ENCODE assay signal across 18 cellular contexts in the genomic region with DNA sequence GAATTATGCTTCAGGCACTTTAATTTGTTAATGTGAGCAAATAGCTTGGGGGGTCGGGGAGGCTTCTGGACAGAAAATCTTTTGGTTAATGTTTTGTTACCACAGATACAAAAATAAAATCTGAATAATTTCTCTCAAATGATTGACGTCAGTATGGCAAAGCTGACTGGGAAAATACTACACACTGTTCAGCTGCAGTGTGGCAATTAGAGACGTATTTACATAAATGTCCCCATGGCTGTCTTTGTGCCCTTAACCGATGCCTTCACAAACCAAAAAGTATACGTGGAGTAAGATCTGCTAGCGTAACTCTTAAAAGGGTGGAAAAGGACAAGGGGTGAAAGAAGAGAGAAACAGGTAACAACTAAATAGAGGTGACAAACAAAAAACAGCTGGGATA.
DNase-seq lines count a peak whose midpoint lies in the region; ATAC-seq and TF ChIP-seq lines count a peak whose summit lies in the region.
"Had no signal": no experiment of that assay in that cellular context is flagged by ENCODE, and none has a peak within 500 bp of the region (broad histone marks: within the 10 kb centered on the region; RNA-seq: fewer than 3 reads in every experiment).

No MANE protein-coding gene starts in this region.

- no peak overlapping the region for H3K4me2 ChIP-seq in mammary epithelial cell (ENCODE audit: insufficient read depth, low read depth, low read length)
- H3K4me2 ChIP-seq: PC-9 had no signal

- no peaks in the 10 kb centered on the region for H4K20me1 ChIP-seq in mammary epithelial cell (ENCODE audit: insufficient read depth, low read length)

- BruUV-seq in mammary epithelial cell (replicated peaks; lab: Mats Ljungman, UMichigan): TSS peak; percentile 35

- H3K36me3 ChIP-seq in left ventricle myocardium inferior: peaks cover 44% of the 10 kb centered on the region
- H3K36me3 ChIP-seq in mammary epithelial cell (ENCODE audit: insufficient read depth, low read length): peaks cover 26% of the 10 kb centered on the region
- H3K36me3 ChIP-seq in upper lobe of right lung: peaks cover 45% of the 10 kb centered on the region
- peaks cover 2% of the 10 kb centered on the region for H3K36me3 ChIP-seq in H7 (replicated peaks; ENCODE audit: control insufficient read depth, insufficient read depth, low read length)
- H3K36me3 ChIP-seq in testis (ENCODE audit: low read depth, missing control alignments): no peaks in the 10 kb centered on the region

- in situ Hi-C loops in mammary epithelial cell (cut with MboI; ENCODE audit: low sequenced_read_pairs in 2 of 2): no loop called here

- H3K27me3 Mint-ChIP-seq in osteocyte (ENCODE audit: unreplicated experiment): no peaks in the 10 kb centered on the region

- no peak for TF ChIP-seq POLR2A in testis (IDR thresholded peaks at IDR 0.05)

- H3K27me3 ChIP-seq in left ventricle myocardium inferior (ENCODE audit: low read depth): no peaks in the 10 kb centered on the region
- H3K27me3 ChIP-seq in mammary epithelial cell (ENCODE audit: insufficient read depth, low read length): no peaks in the 10 kb centered on the region
- H3K27me3 ChIP-seq in upper lobe of right lung: no peaks in the 10 kb centered on the region
- no peaks in the 10 kb centered on the region for H3K27me3 ChIP-seq in H7 (ENCODE audit: control insufficient read depth, insufficient read depth, low read length)
- H3K27me3 ChIP-seq in testis: no peaks in the 10 kb centered on the region

- H3K9me3 ChIP-seq in left ventricle myocardium inferior (replicated peaks): no peaks in the 10 kb centered on the region
- H3K9me3 ChIP-seq in mammary epithelial cell (replicated peaks; ENCODE audit: insufficient read depth, low read length): no peaks in the 10 kb centered on the region
- no peaks in the 10 kb centered on the region for H3K9me3 ChIP-seq in upper lobe of right lung
- no peaks in the 10 kb centered on the region for H3K9me3 ChIP-seq in testis

- TF ChIP-seq CTCF in left ventricle myocardium inferior (IDR thresholded peaks at IDR 0.05; ENCODE audit: borderline replicate concordance): no peak
- TF ChIP-seq CTCF in mammary epithelial cell (conservative IDR thresholded peaks at IDR 0.05 in 1 of 2, IDR thresholded peaks at IDR 0.05 in 1 of 2; ENCODE audit: extremely low read depth in 1 of 2, insufficient read depth in 1 of 2, low read depth in 1 of 2, low read length in 2 of 2): no peak
- TF ChIP-seq CTCF in osteocyte (IDR thresholded peaks at IDR 0.05): no peak
- no peak for TF ChIP-seq CTCF in upper lobe of right lung (IDR thresholded peaks at IDR 0.05)
- no peak for TF ChIP-seq CTCF in testis (IDR thresholded peaks at IDR 0.05)

- 77% methylated on average over 6 of the region's 6 CpGs for WGBS in mammary epithelial cell (ENCODE audit: low coverage, missing lambda C conversion rate)
- WGBS in testis, 2 donors: 81 to 84% methylated on average over 6 of the region's 6 CpGs

- dilution Hi-C loops in mammary epithelial cell (cut with HindIII; ENCODE audit: low sequenced_read_pairs): loop anchor here (5.0 kb wide), 1 partner anchor 46 kb away; no protein-coding TSS in a partner anchor

- peaks cover 21% of the 10 kb centered on the region for H3K79me2 ChIP-seq in mammary epithelial cell (ENCODE audit: insufficient read depth, low read length)

- intact Hi-C loops in left ventricle myocardium inferior (cut with micrococcal nuclease): no loop called here
- intact Hi-C loops in cardiac septum (cut with DNase I): loop anchor here (5.0 kb wide), 4 partner anchors 34 to 121 kb away; partner anchors contain the start of gene SPRED2
- intact Hi-C loops in mammary epithelial cell (cut with micrococcal nuclease): no loop called here
- intact Hi-C loops in upper lobe of right lung (cut with DNase I): no loop called here
- intact Hi-C loops in testis (cut with DNase I; ENCODE audit: low total_unique reads): no loop called here

- H3K27ac ChIP-seq in left ventricle myocardium inferior (replicated peaks) (peak overlapping the region; percentile 92), mammary epithelial cell (ENCODE audit: insufficient read depth, low read depth, low read length) (no peak overlapping the region), upper lobe of right lung (peak overlapping the region; percentile 36), testis (no peak overlapping the region)
- H3K27ac ChIP-seq: PC-9, SK-N-MC had no signal

- ATAC-seq in upper lobe of right lung: no peak

- H3K9me3 Mint-ChIP-seq in osteocyte (ENCODE audit: unreplicated experiment): no peaks in the 10 kb centered on the region
- H3K9me3 Mint-ChIP-seq: IgD-negative memory B cell had no signal

- DNase-seq in left ventricle myocardium inferior (no peak), cardiac septum (ENCODE audit: low spot score) (no peak), mammary epithelial cell (no peak), osteocyte (ENCODE audit: extremely low spot score, unreplicated experiment) (no peak), upper lobe of right lung (no peak), SHP77 (lab: John Stamatoyannopoulos, UW) (no peak), H7 (no peak), testis (no peak)
- DNase-seq: COR-L47, EL, NCI-H1417 treated with DMSO at 0.1 percent for 48 hours, NCI-H2029 treated with DMSO at 0.1 percent for 48 hours, NCI-H2171 treated with DMSO at 0.1 percent for 48 hours, NCI-H510A, NCI-H82, PC-9 had no signal

- H3K4me1 ChIP-seq in left ventricle myocardium inferior (peaks cover 50% of the 10 kb centered on the region), mammary epithelial cell (ENCODE audit: insufficient read depth, low read length) (peaks cover 20% of the 10 kb centered on the region), upper lobe of right lung (peaks cover 11% of the 10 kb centered on the region), testis (peaks cover 6% of the 10 kb centered on the region)

- no peak overlapping the region for H3K4me3 Mint-ChIP-seq in osteocyte (ENCODE audit: unreplicated experiment)
- H3K4me3 Mint-ChIP-seq: IgD-negative memory B cell had no signal

- CTCF ChIA-PET in mammary epithelial cell (lab: Charles Lee; ENCODE audit: low non-redundant PET): interaction anchor here (0.7 kb wide), 1 partner anchor 76 kb away, joined by 5 read pairs; no protein-coding TSS in a partner anchor

- H3K9ac ChIP-seq in mammary epithelial cell (ENCODE audit: insufficient read depth, low read length): no peak overlapping the region

- H3K4me3 ChIP-seq in left ventricle myocardium inferior (no peak overlapping the region), mammary epithelial cell (replicated peaks in 1 of 3; ENCODE audit: insufficient read depth in 1 of 3, low read depth in 2 of 3, low read length in 3 of 3) (no peak overlapping the region), upper lobe of right lung (no peak overlapping the region), H7 (ENCODE audit: insufficient read depth, low read depth, low read length) (no peak overlapping the region), testis (no peak overlapping the region)
- H3K4me3 ChIP-seq: PC-9, SK-N-MC had no signal

- H3K4me1 Mint-ChIP-seq in osteocyte (ENCODE audit: unreplicated experiment): peaks cover 12% of the 10 kb centered on the region

- H3K36me3 Mint-ChIP-seq in osteocyte (ENCODE audit: unreplicated experiment): peaks cover 39% of the 10 kb centered on the region
- H3K36me3 Mint-ChIP-seq: IgD-negative memory B cell had no signal

- H2AFZ ChIP-seq in mammary epithelial cell (ENCODE audit: low read depth, low read length): no peak overlapping the region
- H2AFZ ChIP-seq: PC-9 had no signal

- peak overlapping the region; percentile 13 for H3K27ac Mint-ChIP-seq in osteocyte (ENCODE audit: unreplicated experiment)
- H3K27ac Mint-ChIP-seq: IgD-negative memory B cell had no signal

Comparison
In these comparisons a context has a peak if more than half of its experiments do, and no peak if none do; other contexts are left out.
1. H3K27ac ChIP-seq: peak in left ventricle myocardium inferior (single experiment) and upper lobe of right lung (single experiment); none in mammary epithelial cell (single experiment) and testis (0 of 2).